8 cellular contexts compared by ENCODE assay signal in genomic region chr10:119078422-119079179, GRCh38. TPM values are rescaled to one million over a fixed set of nuclear protein-coding genes. Genes with fewer than 3 reads are reported as not detected.
DNase-seq lines count a peak whose midpoint lies in the region; TF ChIP-seq lines count a peak whose summit lies in the region.

No MANE protein-coding gene starts in this region.

- H3K4me3 ChIP-seq in LNCaP clone FGC (ENCODE audit: low read depth, low read length) = peak overlapping the region; percentile 73

- H3K36me3 Mint-ChIP-seq in CD14-positive monocyte (peaks cover 4 to 7% of the 10 kb centered on the region in 2 donors), nephron progenitor cell (ENCODE audit: low read depth) (peaks cover 32% of the 10 kb centered on the region)
- H3K36me3 Mint-ChIP-seq in dendritic cell treated with granulocyte-macrophage colony-stimulating factor and Interleukin-4, amounts not matched to agents 40 ng/mL and 50 ng/mL, for 4 days (ENCODE audit: low read depth) = peaks cover 53% of the 10 kb centered on the region

- no peak for DNase-seq in CD14-positive monocyte (ENCODE audit: low spot score)
- DNase-seq in LNCaP clone FGC (ENCODE audit: low read depth) = no peak
- DNase-seq in nephron progenitor cell = no peak
- DNase-seq in SW 1271 (lab: John Stamatoyannopoulos, UW) = no peak
- no peak for DNase-seq in nucleus accumbens (lab: John Stamatoyannopoulos, UW)
- DNase-seq in NOMO-1 (lab: John Stamatoyannopoulos, UW; ENCODE audit: unreplicated experiment in 2 of 2) = no peak
- DNase-seq in NCI-H345 treated with DMSO at 0.1 percent for 48 hours (lab: John Stamatoyannopoulos, UW; ENCODE audit: unreplicated experiment) = no peak

- TF ChIP-seq CTCF in CD14-positive monocyte (IDR thresholded peaks at IDR 0.05) (no peak), LNCaP clone FGC (IDR thresholded peaks at IDR 0.05; ENCODE audit: control insufficient read depth, extremely low read depth, insufficient read depth) (no peak), nephron progenitor cell (IDR thresholded peaks at IDR 0.05) (no peak)

- H3K9me3 Mint-ChIP-seq in CD14-positive monocyte (peaks cover 0 to 8% (median 0%) of the 10 kb centered on the region in 7 donors), nephron progenitor cell (peaks cover 5% of the 10 kb centered on the region)
- H3K9me3 Mint-ChIP-seq in dendritic cell treated with granulocyte-macrophage colony-stimulating factor and Interleukin-4, amounts not matched to agents 40 ng/mL and 50 ng/mL, for 4 days = no peaks in the 10 kb centered on the region

- H3K27ac Mint-ChIP-seq in CD14-positive monocyte (peak overlapping the region; percentile 24 to 100 (median 98)), nephron progenitor cell (no peak overlapping the region)
- H3K27ac Mint-ChIP-seq in dendritic cell treated with granulocyte-macrophage colony-stimulating factor and Interleukin-4, amounts not matched to agents 40 ng/mL and 50 ng/mL, for 4 days = peak overlapping the region; percentile 99

- H3K4me3 Mint-ChIP-seq in CD14-positive monocyte (peak overlapping the region; percentile 92 to 98), nephron progenitor cell (peak overlapping the region; percentile 96)
- peak overlapping the region; percentile 97 for H3K4me3 Mint-ChIP-seq in dendritic cell treated with granulocyte-macrophage colony-stimulating factor and Interleukin-4, amounts not matched to agents 40 ng/mL and 50 ng/mL, for 4 days

- intact Hi-C loops in CD14-positive monocyte (cut with micrococcal nuclease) = loop anchor here (5.0 kb wide), 2 partner anchors 34 to 54 kb away; no protein-coding TSS in a partner anchor
- intact Hi-C loops in dendritic cell treated with granulocyte-macrophage colony-stimulating factor and Interleukin-4, amounts not matched to agents 40 ng/mL and 50 ng/mL, for 4 days (cut with micrococcal nuclease) = no loop called here

- H3K27me3 Mint-ChIP-seq in CD14-positive monocyte (ENCODE audit: low read depth in 3 of 3) = peaks cover 0 to 1% (median 0%) of the 10 kb centered on the region in 3 donors
- H3K27me3 Mint-ChIP-seq in dendritic cell treated with granulocyte-macrophage colony-stimulating factor and Interleukin-4, amounts not matched to agents 40 ng/mL and 50 ng/mL, for 4 days = no peaks in the 10 kb centered on the region
- H3K27me3 Mint-ChIP-seq in nephron progenitor cell (ENCODE audit: low read depth, poor library complexity) = no peaks in the 10 kb centered on the region

- H3K4me1 Mint-ChIP-seq in CD14-positive monocyte = peaks cover 46% of the 10 kb centered on the region
- peaks cover 25% of the 10 kb centered on the region for H3K4me1 Mint-ChIP-seq in dendritic cell treated with granulocyte-macrophage colony-stimulating factor and Interleukin-4, amounts not matched to agents 40 ng/mL and 50 ng/mL, for 4 days (ENCODE audit: low read depth)
- peaks cover 29% of the 10 kb centered on the region for H3K4me1 Mint-ChIP-seq in nephron progenitor cell

RNA-seq across cellular contexts. Expression of gene EIF3A, which starts 2.0 kb away (rescaled TPM):
- 10 to 100 TPM; 24.2 to 49.1 TPM for polyA plus RNA-seq in CD14-positive monocyte

RNA-seq across cellular contexts. Expression of gene DENND10, which starts 25.3 kb away (rescaled TPM):
- 100 to 1,000 TPM; 141 to 188 TPM for polyA plus RNA-seq in CD14-positive monocyte

RNA-seq across cellular contexts. Expression of gene NANOS1, which starts 49.1 kb away (rescaled TPM):
- not detected for polyA plus RNA-seq in CD14-positive monocyte
